Comparison of ENCODE assay signal across 23 cellular contexts in genomic region chr5:174583071-174583470, GRCh38.
A peak's percentile ranks its signal among the peaks of the same experiment; 100 is the strongest.
DNase-seq lines count a peak whose midpoint lies in the region; ATAC-seq and TF ChIP-seq lines count a peak whose summit lies in the region.
"Had no signal": no experiment of that assay in that cellular context is flagged by ENCODE, and none has a peak within 500 bp of the region (broad histone marks: within the 10 kb centered on the region; RNA-seq: fewer than 3 reads in every experiment).

No MANE protein-coding gene starts in this region.

- H4K8ac ChIP-seq in IMR-90 (ENCODE audit: low read depth in 2 of 2, low read length in 2 of 2): no peak overlapping the region

- no peak overlapping the region for H2BK20ac ChIP-seq in IMR-90 (ENCODE audit: low read depth, low read length)

- BruUV-seq in IMR-90 (replicated peaks; lab: Mats Ljungman, UMichigan): no TSS peak
- no TSS peak for BruUV-seq in Panc1 (replicated peaks; lab: Mats Ljungman, UMichigan)

- no peaks in the 10 kb centered on the region for H3K79me1 ChIP-seq in IMR-90 (ENCODE audit: low read depth in 1 of 2, low read length in 2 of 2)

- H3K4me1 ChIP-seq in IMR-90 (ENCODE audit: control insufficient read depth, insufficient read depth, low read length) (peaks cover 4% of the 10 kb centered on the region; the same call in 1 of the 2 replicates), Panc1 (ENCODE audit: control insufficient read depth, insufficient read depth, low read length) (0 out of 2 replicates have a peak, but pooled peaks cover 3% of the 10 kb centered on the region)
- H3K4me1 ChIP-seq: A549, BE2C had no signal

- H3K36me3 ChIP-seq in IMR-90 (ENCODE audit: control insufficient read depth, insufficient read depth, low read length): no peaks in the 10 kb centered on the region
- H3K36me3 ChIP-seq in Panc1 (ENCODE audit: control insufficient read depth, insufficient read depth, low read length): no peaks in the 10 kb centered on the region
- H3K36me3 ChIP-seq: BE2C; BLaER1 treated with 17β-estradiol and CSF1 and Interleukin-3, amounts not matched to agents 10 nM and 100 nM had no signal

- no CpG with 5 or more reads among the region's 4 CpGs for WGBS in IMR-90 (ENCODE audit: extremely low coverage in 2 of 2, insufficient read length in 1 of 2), 2 experiments

- in situ Hi-C loops in IMR-90 (cut with MboI; ENCODE audit: low sequenced_read_pairs) (no loop called here), Panc1 (cut with HindIII; ENCODE audit: low pct_unique_long_range_greater_than_20kb, low sequenced_read_pairs) (no loop called here)

- H3K4me3 ChIP-seq in IMR-90 (ENCODE audit: insufficient read depth, low read depth, low read length) (no peak overlapping the region), Panc1 (ENCODE audit: low read depth in 2 of 2, low read length in 2 of 2) (peak overlapping the region in 1 of 2 experiments; percentile 48; a peak in 1 of 4 replicates), fibroblast of villous mesenchyme (ENCODE audit: low read depth, low read length) (no peak overlapping the region)
- H3K4me3 ChIP-seq: A549; BLaER1 treated with 17β-estradiol and CSF1 and Interleukin-3, amounts not matched to agents 10 nM and 100 nM; GM12878; GM23248 had no signal

- TF ChIP-seq RAD21 in IMR-90 (IDR thresholded peaks at IDR 0.05; ENCODE audit: low read length): no peak

- H3K56ac ChIP-seq in IMR-90 (ENCODE audit: extremely low read depth, insufficient read depth, low read length): no peak overlapping the region

- H3K18ac ChIP-seq in IMR-90 (ENCODE audit: low read depth, low read length): no peak overlapping the region

- no peaks in the 10 kb centered on the region for H4K20me1 ChIP-seq in IMR-90 (ENCODE audit: insufficient read depth, low read length)
- H4K20me1 ChIP-seq: BLaER1 treated with 17β-estradiol and CSF1 and Interleukin-3, amounts not matched to agents 10 nM and 100 nM had no signal

- H3K27me3 ChIP-seq in IMR-90 (ENCODE audit: control insufficient read depth, insufficient read depth, low read length): no peaks in the 10 kb centered on the region
- H3K27me3 ChIP-seq in Panc1 (ENCODE audit: control insufficient read depth, insufficient read depth, low read length): no peaks in the 10 kb centered on the region
- H3K27me3 ChIP-seq: BE2C; BLaER1 treated with 17β-estradiol and CSF1 and Interleukin-3, amounts not matched to agents 10 nM and 100 nM had no signal

- H2AK5ac ChIP-seq in IMR-90 (ENCODE audit: low read depth, low read length): no peak overlapping the region

- intact Hi-C loops in IMR-90 (cut with micrococcal nuclease): no loop called here
- intact Hi-C loops in Panc1 (cut with micrococcal nuclease; ENCODE audit: unreplicated experiment): loop anchor here (10.0 kb wide), 1 partner anchor 142 kb away; the partner anchor contains the start of gene MSX2

- peak; percentile 35; the same call in 1 of the 2 replicates for ATAC-seq in IMR-90 (ENCODE audit: low read depth)
- ATAC-seq in Panc1: peak; percentile 62
- ATAC-seq in HG03039 (IDR thresholded peaks at IDR 0.05; ENCODE audit: unreplicated experiment): no peak
- no peak for ATAC-seq in HG03469 (IDR thresholded peaks at IDR 0.05; ENCODE audit: unreplicated experiment)
- ATAC-seq: GM12878 had no signal

- TF ChIP-seq CTCF in IMR-90 (conservative IDR thresholded peaks at IDR 0.05; ENCODE audit: low read depth, low read length) (no peak), Panc1 (IDR thresholded peaks at IDR 0.05) (no peak), fibroblast of villous mesenchyme (IDR thresholded peaks at IDR 0.05; ENCODE audit: insufficient read depth, low read depth, low read length) (no peak)

- dilution Hi-C loops in IMR-90 (cut with HindIII; ENCODE audit: low sequenced_read_pairs, unreplicated experiment): no loop called here

- H3K9ac ChIP-seq in IMR-90 (ENCODE audit: low read depth, low read length): no peak overlapping the region
- H3K9ac ChIP-seq: BLaER1 treated with 17β-estradiol and CSF1 and Interleukin-3, amounts not matched to agents 10 nM and 100 nM; GM23248 had no signal

- H2BK15ac ChIP-seq in IMR-90 (ENCODE audit: low read depth, low read length): no peak overlapping the region

- H3K23ac ChIP-seq in IMR-90 (ENCODE audit: low read depth, low read length): no peak overlapping the region

- H3K14ac ChIP-seq in IMR-90 (replicated peaks; ENCODE audit: low read depth, low read length): no peak overlapping the region

- H3K27ac ChIP-seq in IMR-90 (ENCODE audit: insufficient read depth, low read length) (no peak overlapping the region), Panc1 (ENCODE audit: low read length) (no peak overlapping the region)
- H3K27ac ChIP-seq: A549; BLaER1 treated with 17β-estradiol and CSF1 and Interleukin-3, amounts not matched to agents 10 nM and 100 nM; GM23248 had no signal

- no peak overlapping the region for H3K4ac ChIP-seq in IMR-90 (ENCODE audit: low read depth, low read length)

- no peak overlapping the region for H3K4me2 ChIP-seq in IMR-90 (ENCODE audit: low read depth, low read length)
- H3K4me2 ChIP-seq: A549; BLaER1 treated with 17β-estradiol and CSF1 and Interleukin-3, amounts not matched to agents 10 nM and 100 nM had no signal

- H3K9me3 ChIP-seq in IMR-90 (ENCODE audit: control insufficient read depth, insufficient read depth, low read length): no peaks in the 10 kb centered on the region; the same call in 1 of the 2 replicates
- no peaks in the 10 kb centered on the region for H3K9me3 ChIP-seq in Panc1 (ENCODE audit: control insufficient read depth, insufficient read depth, low read depth, low read length)

- CTCF ChIA-PET in IMR-90 (lab: Yijun Ruan, JAX) (interaction anchor here (0.6 to 1.2 kb wide), 2 partner anchors 163 to 271 kb away, joined by 4 read pairs; no protein-coding TSS in a partner anchor), Panc1 (lab: Charles Lee) (interaction anchor here (0.7 to 1.2 kb wide), 2 partner anchors 39 to 98 kb away, joined by 4 to 5 read pairs; no protein-coding TSS in a partner anchor)

- no peak overlapping the region for H2BK5ac ChIP-seq in IMR-90 (ENCODE audit: low read depth, low read length, poor library complexity, severe bottlenecking)

- H4K5ac ChIP-seq in IMR-90 (ENCODE audit: low read depth, low read length): no peak overlapping the region

- no peaks in the 10 kb centered on the region for H3K9me1 ChIP-seq in IMR-90 (ENCODE audit: insufficient read depth, low read length)

- no peak overlapping the region for H2AK9ac ChIP-seq in IMR-90 (replicated peaks; ENCODE audit: low read depth, low read length, poor library complexity)

- no peak overlapping the region for H2BK120ac ChIP-seq in IMR-90 (ENCODE audit: low read depth, low read length)

- TF ChIP-seq POLR2A in IMR-90 (IDR thresholded peaks at IDR 0.05; ENCODE audit: low read depth, low read length): no peak

- DNase-seq in IMR-90 (no peak), Panc1 (ENCODE audit: low read depth, low spot score) (no peak), fibroblast of villous mesenchyme (ENCODE audit: low read depth) (peak; percentile 74), NCI-H2081 treated with DMSO at 0.1 percent for 48 hours (lab: John Stamatoyannopoulos, UW) (no peak), ureter (ENCODE audit: low spot score) (no peak)
- DNase-seq: 8988T; ACHN; AML-193; BE2C; CD4-positive, alpha-beta T cell; CD8-positive, alpha-beta memory T cell; DMS 273 treated with DMSO at 0.1 percent for 48 hours; DMS79; EL; GDM1; GM23248; H7; HCEC 1CT had no signal

- no peak overlapping the region for H2AFZ ChIP-seq in IMR-90 (replicated peaks; ENCODE audit: low read length, poor library complexity)
- H2AFZ ChIP-seq: GM23248 had no signal

- POLR2A ChIA-PET in IMR-90 (lab: Charles Lee; ENCODE audit: unreplicated experiment): interaction anchor here (0.5 to 0.7 kb wide), 2 partner anchors 29 to 125 kb away, joined by 6 read pairs; no protein-coding TSS in a partner anchor
- POLR2A ChIA-PET in Panc1 (lab: Charles Lee): interaction anchor here (0.7 kb wide), 1 partner anchor 11 kb away, joined by 3 read pairs; no protein-coding TSS in a partner anchor

- no peak overlapping the region for H4K91ac ChIP-seq in IMR-90 (ENCODE audit: insufficient read depth, low read depth, low read length)

TF ChIP-seq in IMR-90, 13 proteins besides CTCF, POLR2A, EP300 and RAD21:
- TF ChIP-seq CEBPB (IDR thresholded peaks at IDR 0.05; ENCODE audit: low read depth, low read length) (no peak), FOS (IDR thresholded peaks at IDR 0.05; ENCODE audit: low read depth, low read length) (no peak), MAFK (IDR thresholded peaks at IDR 0.05; ENCODE audit: low read depth, low read length) (no peak), SMC3 (IDR thresholded peaks at IDR 0.05; ENCODE audit: low read depth, low read length) (no peak)

Comparison
In these comparisons a context has a peak if more than half of its experiments do, and no peak if none do; other contexts are left out.
1. ATAC-seq: peak in IMR-90 (single experiment) and Panc1 (single experiment); none in HG03039 (single experiment) and HG03469 (single experiment).